ENCODE assay signal across 8 cellular contexts in genomic region chr10:71725998-71726672, GRCh38. TPM values are rescaled to one million over a fixed set of nuclear protein-coding genes. Genes with fewer than 3 reads are reported as not detected.
DNase-seq lines count a peak whose midpoint lies in the region; ATAC-seq and TF ChIP-seq lines count a peak whose summit lies in the region.

No MANE protein-coding gene starts in this region.

- ATAC-seq in HG03342 (IDR thresholded peaks at IDR 0.05; ENCODE audit: unreplicated experiment) (no peak), GM19452 (IDR thresholded peaks at IDR 0.05; ENCODE audit: unreplicated experiment) (no peak), Right ventricle myocardium superior (ENCODE audit: poor library complexity) (no peak)

- H3K27me3 ChIP-seq in muscle layer of duodenum (ENCODE audit: low read depth, low read length) (no peaks in the 10 kb centered on the region), vagina (no peaks in the 10 kb centered on the region)

- in situ Hi-C loops in SK-MEL-5 (cut with HindIII; ENCODE audit: low pct_unique_long_range_greater_than_20kb, low sequenced_read_pairs) = no loop called here

- intact Hi-C loops in vagina (cut with DNase I) (no loop called here), Right ventricle myocardium superior (cut with DNase I) (loop anchor here (5.0 kb wide), 1 partner anchor 46 kb away; the partner anchor contains the start of gene VSIR)

- H3K4me1 ChIP-seq in muscle layer of duodenum (ENCODE audit: control insufficient read depth in 1 of 2, insufficient read depth in 2 of 2, low read length in 2 of 2) (peaks cover 23 to 32% of the 10 kb centered on the region in 2 donors), vagina (peaks cover 46% of the 10 kb centered on the region)

- H3K9me3 ChIP-seq in muscle layer of duodenum (ENCODE audit: control insufficient read depth in 1 of 2, low read length in 2 of 2) (no peaks in the 10 kb centered on the region), vagina (no peaks in the 10 kb centered on the region)

- H3K4me3 ChIP-seq in muscle layer of duodenum (ENCODE audit: low read depth in 1 of 2, low read length in 2 of 2) (no peak overlapping the region), vagina (no peak overlapping the region)

- no peak for TF ChIP-seq POLR2A in vagina (IDR thresholded peaks at IDR 0.05)

- H3K27ac ChIP-seq in muscle layer of duodenum (ENCODE audit: low read length) (peak overlapping the region; percentile 67), vagina (peak overlapping the region; percentile 86)

- H3K36me3 ChIP-seq in muscle layer of duodenum (ENCODE audit: control insufficient read depth in 1 of 2, insufficient read depth in 2 of 2, low read length in 2 of 2) (no peaks in the 10 kb centered on the region), vagina (no peaks in the 10 kb centered on the region)

- no peak for TF ChIP-seq CTCF in vagina (IDR thresholded peaks at IDR 0.05)

- DNase-seq in GM19238 (ENCODE audit: insufficient read length, low spot score) (peak; percentile 45), SK-MEL-5 (ENCODE audit: low read depth, low spot score) (peak; percentile 41), astrocyte of the hippocampus (ENCODE audit: low read depth, low spot score) (peak; percentile 57), vagina (ENCODE audit: extremely low spot score in 2 of 2) (no peak), Right ventricle myocardium superior (no peak)

RNA-seq across cellular contexts. Expression of gene C10orf105, which starts 6.6 kb away (rescaled TPM):
- not detected in 2 replicates for total RNA-seq in SK-MEL-5 (2014; rRNA removed; shearing (Covaris generic))
- not detected in 2 replicates for polyA plus RNA-seq in SK-MEL-5 (2015; cell fraction: cytosol; rRNA removed)
- polyA plus RNA-seq in SK-MEL-5 (2015; cell fraction: nucleus; rRNA removed) = not detected in 2 replicates
- total RNA-seq in vagina = 0.49 TPM
- 0.05 TPM for total RNA-seq in Right ventricle myocardium superior

RNA-seq across cellular contexts. Expression of gene VSIR, which starts 47.2 kb away (rescaled TPM):
- total RNA-seq in SK-MEL-5 (2014; rRNA removed; shearing (Covaris generic)) = 0.40 and 1.2 TPM in 2 replicates
- polyA plus RNA-seq in SK-MEL-5 (2015; cell fraction: cytosol; rRNA removed) = 0.52 and 1.4 TPM in 2 replicates
- polyA plus RNA-seq in SK-MEL-5 (2015; cell fraction: nucleus; rRNA removed) = 0.04 and 0.38 TPM in 2 replicates
- 96.5 TPM for total RNA-seq in vagina
- 116 TPM for total RNA-seq in Right ventricle myocardium superior

Comparison
In these comparisons a context has a peak if more than half of its experiments do, and no peak if none do; other contexts are left out.
1. DNase-seq: peak in GM19238 (single experiment), SK-MEL-5 (single experiment) and astrocyte of the hippocampus (single experiment); none in vagina (0 of 2) and Right ventricle myocardium superior (single experiment).
2. RNA of gene VSIR, which starts 47.2 kb away (total RNA-seq): 116 TPM in Right ventricle myocardium superior (single experiment) and 96.5 TPM in vagina (single experiment); 0.40 to 1.2 TPM in SK-MEL-5; every median in the first group is over 10 times any median in the second.